Comparison of ENCODE assay signal across 8 cellular contexts in genomic region chr4:165208322-165208652, GRCh38. TPM values are rescaled to one million over a fixed set of nuclear protein-coding genes. Genes with fewer than 3 reads are reported as not detected.
DNase-seq lines count a peak whose midpoint lies in the region; ATAC-seq, FAIRE-seq and TF ChIP-seq lines count a peak whose summit lies in the region.

No MANE protein-coding gene starts in this region.

- DNase-seq in MG63 (no peak), DMS153 (lab: John Stamatoyannopoulos, UW) (no peak), GM12892 (ENCODE audit: insufficient read length) (no peak), A172 (ENCODE audit: low spot score) (no peak)
- no peak for DNase-seq in natural killer cell treated with Interleukin-12 subunit alpha and Interleukin-12 subunit beta and Interleukin-15 and Interleukin-18, amount 100 ng/mL, for 72 hours (ENCODE audit: low spot score)

- H3K27me3 Mint-ChIP-seq in natural killer cell treated with Interleukin-12 subunit alpha and Interleukin-12 subunit beta and Interleukin-15 and Interleukin-18, amount 100 ng/mL, for 72 hours = no peaks in the 10 kb centered on the region

- no peaks in the 10 kb centered on the region for H3K9me3 Mint-ChIP-seq in natural killer cell treated with Interleukin-12 subunit alpha and Interleukin-12 subunit beta and Interleukin-15 and Interleukin-18, amount 100 ng/mL, for 72 hours

- H3K4me3 ChIP-seq in MG63 = peak overlapping the region; percentile 55

- no peak for TF ChIP-seq CTCF in C4-2B (conservative IDR thresholded peaks at IDR 0.05)

- peaks cover 60 to 72% of the 10 kb centered on the region in 2 donors for H3K4me1 Mint-ChIP-seq in natural killer cell treated with Interleukin-12 subunit alpha and Interleukin-12 subunit beta and Interleukin-15 and Interleukin-18, amount 100 ng/mL, for 72 hours (ENCODE audit: low read depth in 2 of 2)

- H3K27ac ChIP-seq in C4-2B (peak overlapping the region; percentile 73; the same call in 1 of the 2 replicates), cingulate gyrus (ENCODE audit: low read depth, low read length) (peak overlapping the region; percentile 73)

- H3K9me3 ChIP-seq in MG63 = no peaks in the 10 kb centered on the region

- H3K36me3 Mint-ChIP-seq in natural killer cell treated with Interleukin-12 subunit alpha and Interleukin-12 subunit beta and Interleukin-15 and Interleukin-18, amount 100 ng/mL, for 72 hours = peaks cover 4% of the 10 kb centered on the region

- peak overlapping the region; percentile 95 for H3K4me3 Mint-ChIP-seq in natural killer cell treated with Interleukin-12 subunit alpha and Interleukin-12 subunit beta and Interleukin-15 and Interleukin-18, amount 100 ng/mL, for 72 hours

- H3K36me3 ChIP-seq in MG63 = no peaks in the 10 kb centered on the region

- no peak for TF ChIP-seq POLR2A in GM12892 (IDR thresholded peaks at IDR 0.05; ENCODE audit: low read depth, low read length)

- H3K27me3 ChIP-seq in MG63 = no peaks in the 10 kb centered on the region

- ATAC-seq in natural killer cell treated with Interleukin-12 subunit alpha and Interleukin-12 subunit beta and Interleukin-15 and Interleukin-18, amount 100 ng/mL, for 72 hours = no peak
- ATAC-seq in HG03469 (IDR thresholded peaks at IDR 0.05; ENCODE audit: unreplicated experiment) = no peak

- no peak for FAIRE-seq in GM12892 (lab: Jason Lieb, UNC)

- peak overlapping the region; percentile 84 to 86 for H3K27ac Mint-ChIP-seq in natural killer cell treated with Interleukin-12 subunit alpha and Interleukin-12 subunit beta and Interleukin-15 and Interleukin-18, amount 100 ng/mL, for 72 hours

RNA-seq across cellular contexts. Expression of gene KLHL2, which starts 0.9 kb away (rescaled TPM):
- total RNA-seq in MG63 (2014; rRNA removed; shearing (Covaris generic); ENCODE audit: low replicate concordance) = 4.8 and 15.0 TPM in 2 replicates
- total RNA-seq in natural killer cell treated with Interleukin-12 subunit alpha and Interleukin-12 subunit beta and Interleukin-15 and Interleukin-18, amount 100 ng/mL, for 72 hours = 10 to 100 TPM; 53.7 to 80.1 TPM
- 19.3 TPM for polyA plus RNA-seq in GM12892 (2012; ENCODE audit: missing spikeins)
- total RNA-seq in A172 (2014; rRNA removed; shearing (Covaris generic)) = 18.3 and 21.1 TPM in 2 replicates
